ENCODE assay signal across 25 cellular contexts in the genomic region with DNA sequence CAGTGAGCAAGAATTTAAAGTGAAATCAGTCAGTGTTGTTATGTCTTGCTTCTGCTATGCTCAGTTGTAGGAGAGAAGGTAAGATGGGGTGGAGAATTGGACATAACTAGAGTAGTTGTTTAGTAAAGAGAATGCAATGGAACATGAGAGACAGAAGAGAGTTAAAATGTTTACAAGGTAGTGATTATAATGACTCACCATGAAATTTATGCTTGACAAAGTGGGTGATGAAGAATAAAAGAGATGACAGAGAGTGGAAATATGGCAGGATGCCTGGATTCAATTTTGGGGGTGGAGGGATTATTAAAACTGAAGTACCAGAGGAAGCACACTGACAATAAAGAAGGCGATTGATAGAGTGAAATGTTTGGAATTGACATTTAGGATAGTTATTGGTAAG. TPM values are rescaled to one million over a fixed set of nuclear protein-coding genes. Genes with fewer than 3 reads are reported as not detected.
A peak's percentile ranks its signal among the peaks of the same experiment; 100 is the strongest.
DNase-seq lines count a peak whose midpoint lies in the region; ATAC-seq and TF ChIP-seq lines count a peak whose summit lies in the region.
"Had no signal": no experiment of that assay in that cellular context is flagged by ENCODE, and none has a peak within 500 bp of the region (broad histone marks: within the 10 kb centered on the region; RNA-seq: fewer than 3 reads in every experiment).

No MANE protein-coding gene starts in this region.

- no peak overlapping the region for H2AFZ ChIP-seq in ACC112 (ENCODE audit: low read length, unreplicated experiment)
- no peak overlapping the region for H2AFZ ChIP-seq in SK-N-SH (ENCODE audit: low read depth)
- H2AFZ ChIP-seq in MM.1S (ENCODE audit: low read length): no peak overlapping the region

- H3K9me2 ChIP-seq in SK-N-SH (no peaks in the 10 kb centered on the region), MM.1S (replicated peaks; ENCODE audit: insufficient read depth, low read length) (no peaks in the 10 kb centered on the region)

- H3F3A ChIP-seq in SK-N-SH (replicated peaks; ENCODE audit: insufficient read depth) (peaks cover 26% of the 10 kb centered on the region), MM.1S (ENCODE audit: insufficient read depth, low read length) (no peaks in the 10 kb centered on the region)

- TF ChIP-seq POLR2A in esophagus squamous epithelium (IDR thresholded peaks at IDR 0.05): no peak

- H3K79me2 ChIP-seq in ACC112 (ENCODE audit: control insufficient read depth, insufficient read depth, low read length, unreplicated experiment) (no peaks in the 10 kb centered on the region), SK-N-SH (ENCODE audit: insufficient read depth) (no peaks in the 10 kb centered on the region), MM.1S (ENCODE audit: low read length) (no peaks in the 10 kb centered on the region)

- H3K4me1 ChIP-seq in ACC112 (ENCODE audit: control insufficient read depth, insufficient read depth, low read length, unreplicated experiment) (peaks cover 23% of the 10 kb centered on the region), SK-N-SH (ENCODE audit: control insufficient read depth in 1 of 2, insufficient read depth in 2 of 2, low read depth in 1 of 2, low read length in 1 of 2) (peaks cover 8 to 16% of the 10 kb centered on the region in 2 experiments), esophagus squamous epithelium (no peaks in the 10 kb centered on the region), MM.1S (ENCODE audit: low read length) (no peaks in the 10 kb centered on the region)
- H3K4me1 ChIP-seq: tibial nerve had no signal

- H4K20me1 ChIP-seq in SK-N-SH (ENCODE audit: insufficient read depth): no peaks in the 10 kb centered on the region
- no peaks in the 10 kb centered on the region for H4K20me1 ChIP-seq in MM.1S (ENCODE audit: insufficient read depth, low read length)

- H3K27me3 ChIP-seq in ACC112 (ENCODE audit: insufficient read depth, low read length): no peaks in the 10 kb centered on the region
- H3K27me3 ChIP-seq in SK-N-SH (ENCODE audit: insufficient read depth): no peaks in the 10 kb centered on the region
- H3K27me3 ChIP-seq in esophagus squamous epithelium: no peaks in the 10 kb centered on the region
- no peaks in the 10 kb centered on the region for H3K27me3 ChIP-seq in MM.1S (replicated peaks; ENCODE audit: insufficient read depth, low read length)
- H3K27me3 ChIP-seq: ovary, tibial nerve had no signal

- intact Hi-C loops in esophagus squamous epithelium (cut with DNase I): no loop called here

- no peak overlapping the region for H3K9ac ChIP-seq in SK-N-SH
- no peak overlapping the region for H3K9ac ChIP-seq in MM.1S (ENCODE audit: low read length)

- DNase-seq in ELR (ENCODE audit: low read depth) (peak; percentile 33), NCI-H2081 treated with DMSO at 0.1 percent for 48 hours (lab: John Stamatoyannopoulos, UW) (peak; percentile 87), SK-N-SH (no peak), esophagus squamous epithelium (lab: John Stamatoyannopoulos, UW) (no peak), MM.1S (no peak), retina (no peak)
- DNase-seq: activated CD4-positive, alpha-beta T cell treated with anti-CD3 and anti-CD28 coated beads for 48 hours; CD8-positive, alpha-beta T cell; foreskin melanocyte; hypothalamus; kidney; naive B cell; NCI-H226; ovary; SIG-M5; stimulated activated CD4-positive, alpha-beta T cell treated with anti-CD3 and anti-CD28 coated beads, Interleukin-1b, Interleukin-23, amount 100 ng/mL, for 48 hours; stimulated activated naive CD4-positive, alpha-beta T cell had no signal

- H3K36me3 ChIP-seq in ACC112 (ENCODE audit: insufficient read depth, low read length) (no peaks in the 10 kb centered on the region), SK-N-SH (replicated peaks in 1 of 2; ENCODE audit: control insufficient read depth in 1 of 2, insufficient read depth in 2 of 2, low read length in 1 of 2) (peaks cover 10% of the 10 kb centered on the region in 2 experiments), esophagus squamous epithelium (no peaks in the 10 kb centered on the region), MM.1S (replicated peaks; ENCODE audit: insufficient read depth, low read length) (no peaks in the 10 kb centered on the region)
- H3K36me3 ChIP-seq: ovary, tibial nerve had no signal

- POLR2A ChIA-PET in SK-N-SH (lab: Yijun Ruan, JAX): no interaction called here

- H3K27ac ChIP-seq in ACC112 (ENCODE audit: low read depth, low read length): 0 out of 2 replicates have a peak overlapping the region, but pooled peaks have one; percentile 18
- H3K27ac ChIP-seq in SK-N-SH (ENCODE audit: low read depth in 2 of 2, low read length in 1 of 2): peak overlapping the region in 1 of 2 experiments; percentile 69; a peak in 1 of 4 replicates
- H3K27ac ChIP-seq in esophagus squamous epithelium: no peak overlapping the region
- no peak overlapping the region for H3K27ac ChIP-seq in MM.1S (ENCODE audit: low read length)
- H3K27ac ChIP-seq: coronary artery, ovary, tibial nerve had no signal

- H3K9me3 ChIP-seq in SK-N-SH: no peaks in the 10 kb centered on the region
- H3K9me3 ChIP-seq in esophagus squamous epithelium: no peaks in the 10 kb centered on the region
- no peaks in the 10 kb centered on the region for H3K9me3 ChIP-seq in MM.1S (replicated peaks; ENCODE audit: insufficient read depth, low read length)
- H3K9me3 ChIP-seq: ovary, tibial nerve had no signal

- no peak for TF ChIP-seq RAD21 in SK-N-SH (IDR thresholded peaks at IDR 0.05; ENCODE audit: low read length)

- H3K4me2 ChIP-seq in SK-N-SH: peak overlapping the region; percentile 48; the same call in 1 of the 2 replicates
- H3K4me2 ChIP-seq in MM.1S (ENCODE audit: low read depth, low read length): no peak overlapping the region

- TF ChIP-seq EP300 in SK-N-SH (IDR thresholded peaks at IDR 0.05; ENCODE audit: borderline replicate concordance in 1 of 2, low read depth in 1 of 2, low read length in 1 of 2): peak; percentile 34 to 53; a peak in 2 of 4 replicates

- no peak for ATAC-seq in GM21723 (IDR thresholded peaks at IDR 0.05; ENCODE audit: unreplicated experiment)
- ATAC-seq: CD8-positive, alpha-beta T cell; sciatic nerve had no signal

- H3K4me3 ChIP-seq in ACC112 (ENCODE audit: low read depth, low read length) (0 out of 2 replicates have a peak overlapping the region, but pooled peaks have one; percentile 36), SK-N-SH (ENCODE audit: low read depth in 2 of 2, low read length in 1 of 2) (no peak overlapping the region), esophagus squamous epithelium (no peak overlapping the region), MM.1S (ENCODE audit: low read length) (no peak overlapping the region)
- H3K4me3 ChIP-seq: coronary artery, lung, ovary, tibial nerve had no signal

- no peak for TF ChIP-seq CTCF in SK-N-SH (IDR thresholded peaks at IDR 0.05)
- TF ChIP-seq CTCF in esophagus squamous epithelium (IDR thresholded peaks at IDR 0.05): no peak
- no peak for TF ChIP-seq CTCF in MM.1S (IDR thresholded peaks at IDR 0.05; ENCODE audit: low read length)

- CTCF ChIA-PET in SK-N-SH (lab: Yijun Ruan, JAX): no interaction called here

- 83% methylated on average over 1 of the region's 1 CpG for WGBS in SK-N-SH (ENCODE audit: low lambda C conversion rate)
- 83 to 96% methylated on average over 1 of the region's 1 CpG for WGBS in esophagus squamous epithelium, 2 donors

TF ChIP-seq in SK-N-SH, 30 proteins besides CTCF, POLR2A, EP300 and RAD21 (continues in another document):
- TF ChIP-seq, protein P1, sequence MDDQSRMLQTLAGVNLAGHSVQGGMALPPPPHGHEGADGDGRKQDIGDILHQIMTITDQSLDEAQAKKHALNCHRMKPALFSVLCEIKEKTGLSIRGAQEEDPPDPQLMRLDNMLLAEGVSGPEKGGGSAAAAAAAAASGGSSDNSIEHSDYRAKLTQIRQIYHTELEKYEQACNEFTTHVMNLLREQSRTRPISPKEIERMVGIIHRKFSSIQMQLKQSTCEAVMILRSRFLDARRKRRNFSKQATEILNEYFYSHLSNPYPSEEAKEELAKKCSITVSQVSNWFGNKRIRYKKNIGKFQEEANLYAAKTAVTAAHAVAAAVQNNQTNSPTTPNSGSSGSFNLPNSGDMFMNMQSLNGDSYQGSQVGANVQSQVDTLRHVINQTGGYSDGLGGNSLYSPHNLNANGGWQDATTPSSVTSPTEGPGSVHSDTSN (IDR thresholded peaks at IDR 0.05): peak; percentile 72
- TF ChIP-seq JUND (IDR thresholded peaks at IDR 0.05) (peak; percentile 45; the same call in 1 of the 2 replicates), MAX (IDR thresholded peaks at IDR 0.05; ENCODE audit: low read depth) (no peak), NFIC (IDR thresholded peaks at IDR 0.05; ENCODE audit: borderline replicate concordance) (peak; percentile 28; the same call in 1 of the 2 replicates), REST (IDR thresholded peaks at IDR 0.05; ENCODE audit: low read depth, low read length) (no peak), CHD2 (IDR thresholded peaks at IDR 0.05; ENCODE audit: low read length, partially characterized antibody) (no peak)

RNA-seq across cellular contexts. Expression of gene SCG2, which starts 10.6 kb away (rescaled TPM):
- 373 and 509 TPM in 2 replicates for polyA plus RNA-seq in SK-N-SH (2012; rRNA removed)
- polyA plus RNA-seq in SK-N-SH (2012; cell fraction: cytosol; rRNA removed): 589 and 747 TPM in 2 replicates
- 127 and 310 TPM in 2 replicates for polyA plus RNA-seq in SK-N-SH (2012; cell fraction: nucleus; rRNA removed)
- total RNA-seq in esophagus squamous epithelium: under 1 TPM in 2 of 4 donors, not detected in 2; 0.13 to 0.18 TPM
- total RNA-seq: CD8-positive, alpha-beta T cell; T-helper 1 cell treated with Interleukin-12 subunit alpha and Interleukin-12 subunit beta and Interleukin-4 antibody, amounts not matched to agents 30 ng/mL and 1 ng/mL, for 36 hours had no signal
- polyA plus RNA-seq: IgD-negative memory B cell had no signal

Comparison
In these comparisons a context has a peak if more than half of its experiments do, and no peak if none do; other contexts are left out.
1. DNase-seq: peak in ELR (single experiment) and NCI-H2081 treated with DMSO at 0.1 percent for 48 hours (single experiment); none in SK-N-SH (single experiment), esophagus squamous epithelium (single experiment), MM.1S (single experiment) and retina (single experiment).